ENCODE assay signal across 19 cellular contexts in the genomic region with DNA sequence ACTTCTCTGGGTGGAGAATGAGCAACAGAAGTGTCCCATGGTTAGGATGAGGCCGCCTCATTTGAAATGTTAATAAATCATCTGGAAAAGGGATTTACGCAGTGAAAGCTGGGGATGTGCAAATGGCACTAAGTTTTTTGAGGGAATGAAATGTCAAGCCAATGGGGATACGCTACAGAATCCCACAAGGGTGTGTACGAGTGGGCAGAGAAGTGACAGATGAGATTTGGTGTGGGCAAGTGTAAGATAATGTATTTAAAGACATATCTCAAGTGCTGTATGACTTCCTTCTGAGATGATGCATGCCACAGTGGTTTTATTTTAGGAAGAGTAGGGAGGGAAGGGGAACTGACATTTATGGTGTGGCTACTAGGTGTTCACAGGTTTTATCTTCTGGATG.
"Had no signal": no experiment of that assay in that cellular context is flagged by ENCODE, and none has a peak within 500 bp of the region (broad histone marks: within the 10 kb centered on the region; RNA-seq: fewer than 3 reads in every experiment).

No MANE protein-coding gene starts in this region.

- DNase-seq: dermis blood vessel endothelial cell; effector CD4-positive, alpha-beta T cell; effector memory CD4-positive, alpha-beta T cell; foreskin keratinocyte; heart right ventricle; hippocampal formation; islet precursor cell; kidney; kidney glomerular epithelial cell; left colon; left ventricle myocardium inferior; lower lobe of right lung; mesenchymal stem cell; mucosa of descending colon; naive B cell had no signal

- H3K27ac ChIP-seq: coronary artery, esophagus muscularis mucosa, foreskin keratinocyte, gastroesophageal sphincter, heart right ventricle, left ventricle myocardium inferior, lower lobe of right lung had no signal

- ATAC-seq: foreskin keratinocyte, gastroesophageal sphincter, heart right ventricle, left colon, left lobe of liver, lower lobe of right lung, mucosa of descending colon had no signal
